Comparison of ENCODE assay signal across 14 cellular contexts in the genomic region with DNA sequence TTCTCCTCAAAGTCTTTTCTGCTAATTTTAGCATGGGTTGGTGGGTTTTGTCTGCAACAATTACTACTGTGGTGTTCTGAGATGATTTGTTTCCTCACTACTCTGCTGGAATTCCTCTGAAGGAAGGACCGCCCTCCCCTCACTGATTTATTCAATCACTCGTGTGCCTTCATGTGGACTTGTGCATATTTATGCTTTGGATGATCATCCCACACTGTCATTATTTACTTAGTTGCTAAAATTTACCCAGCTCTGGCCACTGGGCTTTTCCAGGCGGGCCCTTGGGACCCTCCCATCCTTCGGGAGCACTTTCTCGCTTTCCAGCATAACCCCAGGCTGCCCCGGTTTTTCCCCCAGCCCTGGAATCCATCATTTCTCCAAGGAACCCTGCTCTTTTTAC. TPM values are rescaled to one million over a fixed set of nuclear protein-coding genes. Genes with fewer than 3 reads are reported as not detected.
DNase-seq lines count a peak whose midpoint lies in the region; ATAC-seq and TF ChIP-seq lines count a peak whose summit lies in the region.
"Had no signal": no experiment of that assay in that cellular context is flagged by ENCODE, and none has a peak within 500 bp of the region (broad histone marks: within the 10 kb centered on the region; RNA-seq: fewer than 3 reads in every experiment).

No MANE protein-coding gene starts in this region.

- H3K4me3 ChIP-seq in lower leg skin (ENCODE audit: low read depth, poor library complexity, severe bottlenecking) = no peak overlapping the region
- H3K4me3 ChIP-seq: A549, GM23248, HAP-1 had no signal

- intact Hi-C loops in posterior vena cava (cut with DNase I) = no loop called here
- intact Hi-C loops in left colon (cut with DNase I, micrococcal nuclease) = no loop called here
- intact Hi-C loops in lower leg skin (cut with DNase I; ENCODE audit: low total_unique reads) = no loop called here

- TF ChIP-seq POLR2A in lower leg skin (IDR thresholded peaks at IDR 0.05) = no peak

- ATAC-seq in left colon = no peak
- ATAC-seq: A549; CD8-positive, alpha-beta T cell had no signal

- 78 to 80% methylated on average over 6 of the region's 6 CpGs for WGBS in lower leg skin, 2 donors

- DNase-seq in activated CD8-positive, alpha-beta memory T cell treated with anti-CD3 and anti-CD28 coated beads for 24 hours = peak; percentile 17
- no peak for DNase-seq in activated CD8-positive, alpha-beta memory T cell treated with anti-CD3 and anti-CD28 coated beads, Interleukin-2, amount 50 U/mL, for 48 hours
- DNase-seq in iPS-NIHi11 (ENCODE audit: low spot score) = peak; percentile 1
- peak; percentile 24 for DNase-seq in posterior vena cava (ENCODE audit: low spot score)
- DNase-seq in KG1 (lab: John Stamatoyannopoulos, UW) = no peak
- no peak for DNase-seq in left colon
- no peak for DNase-seq in lower leg skin (ENCODE audit: low spot score in 2 of 2)
- DNase-seq: AML-193; CD8-positive, alpha-beta T cell; COR-L47; GDM1; GM23248 had no signal

- no peak for TF ChIP-seq CTCF in lower leg skin (IDR thresholded peaks at IDR 0.05)

RNA-seq across cellular contexts. Expression of a gene that starts 41.7 kb away (rescaled TPM):
- total RNA-seq in posterior vena cava (1 to 10 TPM; 2.7 to 5.0 TPM), left colon (1 to 10 TPM; 1.6 TPM), lower leg skin (1 to 10 TPM; 2.7 to 9.4 (median 3.5) TPM)
- total RNA-seq: GM23248 had no signal

Comparison
In these comparisons a context has a peak if more than half of its experiments do, and no peak if none do; other contexts are left out.
1. DNase-seq: peak in activated CD8-positive, alpha-beta memory T cell treated with anti-CD3 and anti-CD28 coated beads for 24 hours (single experiment), iPS-NIHi11 (single experiment) and posterior vena cava (single experiment); none in activated CD8-positive, alpha-beta memory T cell treated with anti-CD3 and anti-CD28 coated beads, Interleukin-2, amount 50 U/mL, for 48 hours (single experiment), KG1 (single experiment), left colon (0 of 2) and lower leg skin (0 of 2).